ENCODE assay signal across 15 cellular contexts in genomic region chr19:51246153-51246552, GRCh38. TPM values are rescaled to one million over a fixed set of nuclear protein-coding genes. Genes with fewer than 3 reads are reported as not detected.
DNase-seq lines count a peak whose midpoint lies in the region; ATAC-seq and TF ChIP-seq lines count a peak whose summit lies in the region.
"Had no signal": no experiment of that assay in that cellular context is flagged by ENCODE, and none has a peak within 500 bp of the region (broad histone marks: within the 10 kb centered on the region; RNA-seq: fewer than 3 reads in every experiment).

No MANE protein-coding gene starts in this region.

- peak; percentile 31 for ATAC-seq in left ventricle myocardium superior
- ATAC-seq in upper lobe of right lung = peak; percentile 56
- ATAC-seq in naive thymus-derived CD8-positive, alpha-beta T cell = no peak
- ATAC-seq: activated naive CD8-positive, alpha-beta T cell treated with anti-CD3 and anti-CD28 coated beads, Interleukin-2, amount 50 U/mL, for 24 hours; right cardiac atrium; stimulated activated naive CD8-positive, alpha-beta T cell treated with anti-CD3 and anti-CD28 coated beads, Interleukin-15, Interleukin-2, amounts not matched to agents 100 U/mL and 50 U/mL, for 24 hours had no signal

- H3K27me3 ChIP-seq in left ventricle myocardium inferior (ENCODE audit: low read depth) = peaks cover 64% of the 10 kb centered on the region
- no peaks in the 10 kb centered on the region for H3K27me3 ChIP-seq in upper lobe of right lung
- no peaks in the 10 kb centered on the region for H3K27me3 ChIP-seq in thyroid gland

- POLR2A ChIA-PET in naive thymus-derived CD8-positive, alpha-beta T cell (lab: Charles Lee) = no interaction called here

- TF ChIP-seq CTCF in left ventricle myocardium inferior (IDR thresholded peaks at IDR 0.05; ENCODE audit: borderline replicate concordance) = no peak
- no peak for TF ChIP-seq CTCF in epithelial cell of proximal tubule (conservative IDR thresholded peaks at IDR 0.05; ENCODE audit: low read depth, low read length)
- TF ChIP-seq CTCF in upper lobe of right lung (IDR thresholded peaks at IDR 0.05) = no peak
- TF ChIP-seq CTCF in thyroid gland (IDR thresholded peaks at IDR 0.05) = no peak

- peaks cover 6 to 17% (median 12%) of the 10 kb centered on the region in 5 donors for H3K27me3 Mint-ChIP-seq in naive thymus-derived CD8-positive, alpha-beta T cell

- H3K4me3 ChIP-seq in left ventricle myocardium inferior = no peak overlapping the region
- H3K4me3 ChIP-seq in epithelial cell of proximal tubule (ENCODE audit: low read depth, low read length) = no peak overlapping the region
- no peak overlapping the region for H3K4me3 ChIP-seq in upper lobe of right lung
- H3K4me3 ChIP-seq in thyroid gland (replicated peaks in 1 of 3) = no peak overlapping the region

- no peak overlapping the region for H3K27ac Mint-ChIP-seq in naive thymus-derived CD8-positive, alpha-beta T cell
- H3K27ac Mint-ChIP-seq: activated naive CD8-positive, alpha-beta T cell treated with anti-CD3 and anti-CD28 coated beads, Interleukin-2, amount 50 U/mL, for 24 hours had no signal

- peaks cover 3 to 18% (median 11%) of the 10 kb centered on the region in 4 donors for H3K4me1 Mint-ChIP-seq in naive thymus-derived CD8-positive, alpha-beta T cell

- no peak for DNase-seq in left ventricle myocardium superior
- no peak for DNase-seq in left ventricle myocardium inferior
- peak; percentile 85 for DNase-seq in RPMI7951 (ENCODE audit: low read depth)
- DNase-seq in epithelial cell of proximal tubule (ENCODE audit: low read depth) = peak; percentile 1
- DNase-seq in upper lobe of right lung = no peak
- DNase-seq in thyroid gland = no peak
- DNase-seq in naive thymus-derived CD8-positive, alpha-beta T cell = no peak
- DNase-seq in cortex of kidney (lab: John Stamatoyannopoulos, UW) = no peak
- DNase-seq: activated CD8-positive, alpha-beta memory T cell treated with anti-CD3 and anti-CD28 coated beads, Interleukin-2, amount 50 U/mL, for 4 hours; activated naive CD8-positive, alpha-beta T cell treated with anti-CD3 and anti-CD28 coated beads, Interleukin-2, amount 50 U/mL, for 24 hours; EL; NK-92 treated with Interleukin-12 subunit alpha and Interleukin-12 subunit beta, amount 100 ng/mL, for 24 hours; right cardiac atrium; stimulated activated naive CD8-positive, alpha-beta T cell treated with anti-CD3 and anti-CD28 coated beads, Interleukin-15, Interleukin-2, amounts not matched to agents 100 U/mL and 50 U/mL, for 24 hours had no signal

- no peaks in the 10 kb centered on the region for H3K4me1 ChIP-seq in left ventricle myocardium inferior
- no peaks in the 10 kb centered on the region for H3K4me1 ChIP-seq in upper lobe of right lung
- no peaks in the 10 kb centered on the region for H3K4me1 ChIP-seq in thyroid gland

- H3K27ac ChIP-seq in left ventricle myocardium inferior (replicated peaks) = no peak overlapping the region
- no peak overlapping the region for H3K27ac ChIP-seq in upper lobe of right lung
- no peak overlapping the region for H3K27ac ChIP-seq in thyroid gland

- H3K9me3 ChIP-seq in left ventricle myocardium inferior (replicated peaks) (no peaks in the 10 kb centered on the region), upper lobe of right lung (no peaks in the 10 kb centered on the region), thyroid gland (no peaks in the 10 kb centered on the region)

- no peaks in the 10 kb centered on the region for H3K36me3 ChIP-seq in left ventricle myocardium inferior
- no peaks in the 10 kb centered on the region for H3K36me3 ChIP-seq in upper lobe of right lung
- no peaks in the 10 kb centered on the region for H3K36me3 ChIP-seq in thyroid gland

- no peak overlapping the region for H3K4me3 Mint-ChIP-seq in naive thymus-derived CD8-positive, alpha-beta T cell
- H3K4me3 Mint-ChIP-seq: activated naive CD8-positive, alpha-beta T cell treated with anti-CD3 and anti-CD28 coated beads, Interleukin-2, amount 50 U/mL, for 24 hours had no signal

- 85 to 86% methylated on average over 5 of the region's 5 CpGs for WGBS in thyroid gland, 2 donors

- intact Hi-C loops in left ventricle myocardium superior (cut with micrococcal nuclease) = no loop called here
- intact Hi-C loops in left ventricle myocardium inferior (cut with micrococcal nuclease) = no loop called here
- intact Hi-C loops in upper lobe of right lung (cut with DNase I) = no loop called here
- intact Hi-C loops in thyroid gland (cut with DNase I) = no loop called here

- TF ChIP-seq POLR2A in thyroid gland (IDR thresholded peaks at IDR 0.05) = no peak

- H3K9me3 Mint-ChIP-seq in naive thymus-derived CD8-positive, alpha-beta T cell = peaks cover 0 to 3% (median 0%) of the 10 kb centered on the region in 9 donors
- H3K9me3 Mint-ChIP-seq: activated naive CD8-positive, alpha-beta T cell treated with anti-CD3 and anti-CD28 coated beads, Interleukin-2, amount 50 U/mL, for 24 hours had no signal

- H3K36me3 Mint-ChIP-seq in naive thymus-derived CD8-positive, alpha-beta T cell = peaks cover 0 to 7% (median 0%) of the 10 kb centered on the region in 3 donors

RNA-seq across cellular contexts. Expression of gene SIGLECL1, which starts 4.7 kb away (rescaled TPM):
- total RNA-seq in left ventricle myocardium superior (not detected), left ventricle myocardium inferior (not detected), epithelial cell of proximal tubule (not detected in 2 replicates), upper lobe of right lung (not detected), thyroid gland (not detected)
- total RNA-seq in RPMI7951 (2014; rRNA removed; shearing (Covaris generic)) = not detected in 2 replicates
- total RNA-seq in naive thymus-derived CD8-positive, alpha-beta T cell = not detected
- not detected for polyA plus RNA-seq in naive thymus-derived CD8-positive, alpha-beta T cell
- total RNA-seq: right cardiac atrium; T-helper 2 cell treated with Interferon-gamma antibody and Interleukin-4, amounts not matched to agents 100 ng/mL and 5 ng/mL, for 36 hours had no signal
- polyA plus RNA-seq: right cardiac atrium had no signal

RNA-seq across cellular contexts. Expression of gene CD33, which starts 21.3 kb away (rescaled TPM):
- total RNA-seq in left ventricle myocardium superior = 4.4 TPM
- total RNA-seq in left ventricle myocardium inferior = 3.0 TPM
- total RNA-seq in RPMI7951 (2014; rRNA removed; shearing (Covaris generic)) = 2.1 and 2.4 TPM in 2 replicates
- total RNA-seq in epithelial cell of proximal tubule = not detected in 2 replicates
- total RNA-seq in upper lobe of right lung = 20.7 TPM
- total RNA-seq in thyroid gland = 1 to 10 TPM in 3 of 4 donors, under 1 TPM in 1; 0.54 to 4.0 (median 1.8) TPM
- total RNA-seq in naive thymus-derived CD8-positive, alpha-beta T cell = under 1 TPM in 1 of 2 experiments, not detected in 1; 0.73 TPM
- under 1 TPM in 1 of 3 donors, not detected in 2; 0.16 TPM for polyA plus RNA-seq in naive thymus-derived CD8-positive, alpha-beta T cell

Comparison
In these comparisons a context has a peak if more than half of its experiments do, and no peak if none do; other contexts are left out.
1. ATAC-seq: peak in left ventricle myocardium superior (single experiment) and upper lobe of right lung (single experiment); none in naive thymus-derived CD8-positive, alpha-beta T cell (0 of 2).
2. DNase-seq: peak in RPMI7951 (single experiment) and epithelial cell of proximal tubule (single experiment); none in left ventricle myocardium superior (single experiment), left ventricle myocardium inferior (single experiment), upper lobe of right lung (single experiment), thyroid gland (0 of 2), naive thymus-derived CD8-positive, alpha-beta T cell (0 of 10) and cortex of kidney (single experiment).